Comparison of ENCODE assay signal across 25 cellular contexts in genomic region chr10:130777507-130778165, GRCh38.
"Had no signal": no experiment of that assay in that cellular context is flagged by ENCODE, and none has a peak within 500 bp of the region (broad histone marks: within the 10 kb centered on the region; RNA-seq: fewer than 3 reads in every experiment).

No MANE protein-coding gene starts in this region.

- H3K4me3 ChIP-seq: adrenal gland, body of pancreas, breast epithelium, SJSA1 had no signal

- ATAC-seq: activated CD8-positive, alpha-beta T cell treated with anti-CD3 and anti-CD28 coated beads for 36 hours; activated naive CD4-positive, alpha-beta T cell treated with anti-CD3 and anti-CD28 coated beads, Interleukin-2, amount 50 U/mL, for 72 hours; activated T-cell treated with anti-CD3 and anti-CD28 coated beads, Interleukin-2, amount 50 U/mL, for 72 hours; activated T-helper 17 cell treated with anti-CD3 and anti-CD28 coated beads, Interleukin-2, amount 50 U/mL, for 72 hours; body of pancreas; Panc1 had no signal

- H3K27me3 ChIP-seq: adrenal gland, body of pancreas, SJSA1 had no signal

- H3K4me1 ChIP-seq: adrenal gland, body of pancreas, breast epithelium, SJSA1 had no signal

- H3K36me3 ChIP-seq: adrenal gland, breast epithelium, SJSA1 had no signal

- DNase-seq: activated CD4-positive, alpha-beta T cell treated with anti-CD3 and anti-CD28 coated beads, Interleukin-2, amount 10 ng/mL, durations not matched to agents 24 days and 14 days; activated CD4-positive, alpha-beta T cell treated with anti-CD3 and anti-CD28 coated beads, Interleukin-2, amount 50 U/mL, for 4 hours; activated CD8-positive, alpha-beta T cell treated with anti-CD3 and anti-CD28 coated beads for 36 hours; activated effector memory CD4-positive, alpha-beta T cell treated with anti-CD3 and anti-CD28 coated beads, Interleukin-2, amount 50 U/mL, for 16 hours; activated naive CD4-positive, alpha-beta T cell treated with Interleukin-2 at 50 U/mL for 16 hours; activated T-cell treated with anti-CD3 and anti-CD28 coated beads, Interleukin-2, amount 50 U/mL, for 1 hour; activated T-cell treated with anti-CD3 and anti-CD28 coated beads, Interleukin-2, amount 50 U/mL, for 72 hours; MM.1S; MV-4-11; NCI-H1092; NCI-H1436 treated with DMSO at 0.1 percent for 48 hours; NCI-H1694 treated with DMSO at 0.1 percent for 48 hours; NCI-H2029; NCI-H345; NCI-H524 treated with DMSO at 0.1 percent for 48 hours; SHP77 treated with DMSO at 0.1 percent for 48 hours; SK-N-SH had no signal

- H3K9me3 ChIP-seq: adrenal gland, body of pancreas, breast epithelium, SK-N-SH had no signal

- H3K27ac ChIP-seq: adrenal gland, body of pancreas, breast epithelium, KMS-11, SJSA1 had no signal
